ENCODE assay signal across 8 cellular contexts in genomic region chr10:120824864-120825263, GRCh38. TPM values are rescaled to one million over a fixed set of nuclear protein-coding genes. Genes with fewer than 3 reads are reported as not detected.
DNase-seq lines count a peak whose midpoint lies in the region; ATAC-seq and TF ChIP-seq lines count a peak whose summit lies in the region.

No MANE protein-coding gene starts in this region.

- no peak overlapping the region for H3K4me3 Mint-ChIP-seq in endodermal cell

- no peaks in the 10 kb centered on the region for H3K36me3 ChIP-seq in endodermal cell (ENCODE audit: control insufficient read depth, insufficient read depth, low read length)
- no peaks in the 10 kb centered on the region for H3K36me3 ChIP-seq in heart left ventricle

- peaks cover 38% of the 10 kb centered on the region for H3K4me1 Mint-ChIP-seq in endodermal cell

- no peaks in the 10 kb centered on the region for H3K27me3 ChIP-seq in endodermal cell (ENCODE audit: control insufficient read depth, insufficient read depth, low read length, poor library complexity, severe bottlenecking)
- H3K27me3 ChIP-seq in heart left ventricle: peaks cover 0 to 5% (median 0%) of the 10 kb centered on the region in 9 donors

- intact Hi-C loops in heart left ventricle (cut with DNase I): no loop called here

- H3K9ac ChIP-seq in endodermal cell (ENCODE audit: extremely low read depth, low read length, poor library complexity, severe bottlenecking): no peak overlapping the region

- H3K9me3 ChIP-seq in endodermal cell (ENCODE audit: control insufficient read depth, low read length) (no peaks in the 10 kb centered on the region), heart left ventricle (no peaks in the 10 kb centered on the region)

- no peak for TF ChIP-seq POLR2A in GM18505 (IDR thresholded peaks at IDR 0.05; ENCODE audit: borderline replicate concordance, extremely low read depth, insufficient read depth, insufficient read length)
- no peak for TF ChIP-seq POLR2A in heart left ventricle (IDR thresholded peaks at IDR 0.05)

- peak; percentile 77 for TF ChIP-seq CTCF in 22Rv1 (IDR thresholded peaks at IDR 0.05)
- peak; percentile 73 for TF ChIP-seq CTCF in GM12873 (IDR thresholded peaks at IDR 0.05; ENCODE audit: insufficient read depth, low read depth, low read length, missing control alignments)
- TF ChIP-seq CTCF in endodermal cell (conservative IDR thresholded peaks at IDR 0.05): peak; percentile 90
- TF ChIP-seq CTCF in heart left ventricle (IDR thresholded peaks at IDR 0.05): peak in 5 of 12 donors; percentile 11 to 42 (median 23)

- 56 to 61% methylated on average over 7 to 10 of the region's 10 CpGs for WGBS in endodermal cell (ENCODE audit: insufficient coverage in 1 of 2, insufficient read length in 1 of 2), 2 experiments
- 41 to 49% (median 42%) methylated on average over 10 of the region's 10 CpGs for WGBS in heart left ventricle, 4 donors

- ATAC-seq in GM18517 (IDR thresholded peaks at IDR 0.05; ENCODE audit: unreplicated experiment): no peak
- ATAC-seq in GM18505 (IDR thresholded peaks at IDR 0.05; ENCODE audit: unreplicated experiment): no peak
- no peak for ATAC-seq in heart left ventricle

- H3K36me3 Mint-ChIP-seq in endodermal cell (ENCODE audit: low read depth): no peaks in the 10 kb centered on the region

- H3K27me3 Mint-ChIP-seq in endodermal cell (ENCODE audit: insufficient read depth): no peaks in the 10 kb centered on the region

- H3K9me3 Mint-ChIP-seq in endodermal cell: peaks cover 2% of the 10 kb centered on the region

- H3K4me1 ChIP-seq in endodermal cell (ENCODE audit: control insufficient read depth, insufficient read depth, low read length): peaks cover 24% of the 10 kb centered on the region
- H3K4me1 ChIP-seq in heart left ventricle: peaks cover 0 to 26% (median 0%) of the 10 kb centered on the region in 12 donors

- H3K4me3 ChIP-seq in endodermal cell (ENCODE audit: low read length) (no peak overlapping the region), heart left ventricle (no peak overlapping the region)

- H3K27ac ChIP-seq in 22Rv1: no peak overlapping the region
- H3K27ac ChIP-seq in endodermal cell (ENCODE audit: low read depth, low read length): no peak overlapping the region
- no peak overlapping the region for H3K27ac ChIP-seq in heart left ventricle

- DNase-seq in NOMO-1 treated with DMSO at 0.1 percent for 48 hours (lab: John Stamatoyannopoulos, UW; ENCODE audit: unreplicated experiment) (peak; percentile 25), endodermal cell (peak; percentile 83), heart left ventricle (no peak)
- DNase-seq in stimulated activated CD8-positive, alpha-beta memory T cell treated with anti-CD3 and anti-CD28 coated beads, Interleukin-4, amount 100 ng/mL, for 48 hours: peak; percentile 39

- H3K27ac Mint-ChIP-seq in endodermal cell: no peak overlapping the region

RNA-seq across cellular contexts. Expression of gene WDR11, which starts 26.3 kb away (rescaled TPM):
- total RNA-seq in endodermal cell (10 to 100 TPM; 79.6 to 96.1 TPM), heart left ventricle (10 to 100 TPM in 7 of 9 donors, 1 to 10 TPM in 2; 7.8 to 32.9 (median 14.5) TPM)
- polyA plus RNA-seq in endodermal cell (2013, experiment 1 of 2): 44.3 TPM
- polyA plus RNA-seq in endodermal cell (2013, experiment 2 of 2): 44.1 TPM
- 10 to 100 TPM; 10.2 to 11.4 TPM for polyA plus RNA-seq in heart left ventricle

Comparison
In these comparisons a context has a peak if more than half of its experiments do, and no peak if none do; other contexts are left out.
1. DNase-seq: peak in NOMO-1 treated with DMSO at 0.1 percent for 48 hours (single experiment), endodermal cell (single experiment) and stimulated activated CD8-positive, alpha-beta memory T cell treated with anti-CD3 and anti-CD28 coated beads, Interleukin-4, amount 100 ng/mL, for 48 hours (single experiment); none in heart left ventricle (0 of 5).